ENCODE assay signal across 1 cellular context in genomic region chr20:37336369-37337207, GRCh38.
TF ChIP-seq lines count a peak whose summit lies in the region.

No MANE protein-coding gene starts in this region.

TF ChIP-seq in HepG2, 621 proteins besides CTCF, POLR2A, EP300 and RAD21 (continued from another document and continues in another):
- TF ChIP-seq, protein P1, sequence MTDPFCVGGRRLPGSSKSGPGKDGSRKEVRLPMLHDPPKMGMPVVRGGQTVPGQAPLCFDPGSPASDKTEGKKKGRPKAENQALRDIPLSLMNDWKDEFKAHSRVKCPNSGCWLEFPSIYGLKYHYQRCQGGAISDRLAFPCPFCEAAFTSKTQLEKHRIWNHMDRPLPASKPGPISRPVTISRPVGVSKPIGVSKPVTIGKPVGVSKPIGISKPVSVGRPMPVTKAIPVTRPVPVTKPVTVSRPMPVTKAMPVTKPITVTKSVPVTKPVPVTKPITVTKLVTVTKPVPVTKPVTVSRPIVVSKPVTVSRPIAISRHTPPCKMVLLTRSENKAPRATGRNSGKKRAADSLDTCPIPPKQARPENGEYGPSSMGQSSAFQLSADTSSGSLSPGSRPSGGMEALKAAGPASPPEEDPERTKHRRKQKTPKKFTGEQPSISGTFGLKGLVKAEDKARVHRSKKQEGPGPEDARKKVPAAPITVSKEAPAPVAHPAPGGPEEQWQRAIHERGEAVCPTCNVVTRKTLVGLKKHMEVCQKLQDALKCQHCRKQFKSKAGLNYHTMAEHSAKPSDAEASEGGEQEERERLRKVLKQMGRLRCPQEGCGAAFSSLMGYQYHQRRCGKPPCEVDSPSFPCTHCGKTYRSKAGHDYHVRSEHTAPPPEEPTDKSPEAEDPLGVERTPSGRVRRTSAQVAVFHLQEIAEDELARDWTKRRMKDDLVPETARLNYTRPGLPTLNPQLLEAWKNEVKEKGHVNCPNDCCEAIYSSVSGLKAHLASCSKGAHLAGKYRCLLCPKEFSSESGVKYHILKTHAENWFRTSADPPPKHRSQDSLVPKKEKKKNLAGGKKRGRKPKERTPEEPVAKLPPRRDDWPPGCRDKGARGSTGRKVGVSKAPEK (CRISPR knock-in tag; IDR thresholded peaks at IDR 0.05; ENCODE audit: borderline replicate concordance): no peak
- no peak for TF ChIP-seq ZNF160 (CRISPR knock-in tag; IDR thresholded peaks at IDR 0.05)
- TF ChIP-seq KLF11 (CRISPR knock-in tag; IDR thresholded peaks at IDR 0.05): no peak
- peak; percentile 5; the same call in 1 of the 2 replicates for TF ChIP-seq ZNF550 (CRISPR knock-in tag; IDR thresholded peaks at IDR 0.05; ENCODE audit: borderline replicate concordance)
- TF ChIP-seq, protein P2, sequence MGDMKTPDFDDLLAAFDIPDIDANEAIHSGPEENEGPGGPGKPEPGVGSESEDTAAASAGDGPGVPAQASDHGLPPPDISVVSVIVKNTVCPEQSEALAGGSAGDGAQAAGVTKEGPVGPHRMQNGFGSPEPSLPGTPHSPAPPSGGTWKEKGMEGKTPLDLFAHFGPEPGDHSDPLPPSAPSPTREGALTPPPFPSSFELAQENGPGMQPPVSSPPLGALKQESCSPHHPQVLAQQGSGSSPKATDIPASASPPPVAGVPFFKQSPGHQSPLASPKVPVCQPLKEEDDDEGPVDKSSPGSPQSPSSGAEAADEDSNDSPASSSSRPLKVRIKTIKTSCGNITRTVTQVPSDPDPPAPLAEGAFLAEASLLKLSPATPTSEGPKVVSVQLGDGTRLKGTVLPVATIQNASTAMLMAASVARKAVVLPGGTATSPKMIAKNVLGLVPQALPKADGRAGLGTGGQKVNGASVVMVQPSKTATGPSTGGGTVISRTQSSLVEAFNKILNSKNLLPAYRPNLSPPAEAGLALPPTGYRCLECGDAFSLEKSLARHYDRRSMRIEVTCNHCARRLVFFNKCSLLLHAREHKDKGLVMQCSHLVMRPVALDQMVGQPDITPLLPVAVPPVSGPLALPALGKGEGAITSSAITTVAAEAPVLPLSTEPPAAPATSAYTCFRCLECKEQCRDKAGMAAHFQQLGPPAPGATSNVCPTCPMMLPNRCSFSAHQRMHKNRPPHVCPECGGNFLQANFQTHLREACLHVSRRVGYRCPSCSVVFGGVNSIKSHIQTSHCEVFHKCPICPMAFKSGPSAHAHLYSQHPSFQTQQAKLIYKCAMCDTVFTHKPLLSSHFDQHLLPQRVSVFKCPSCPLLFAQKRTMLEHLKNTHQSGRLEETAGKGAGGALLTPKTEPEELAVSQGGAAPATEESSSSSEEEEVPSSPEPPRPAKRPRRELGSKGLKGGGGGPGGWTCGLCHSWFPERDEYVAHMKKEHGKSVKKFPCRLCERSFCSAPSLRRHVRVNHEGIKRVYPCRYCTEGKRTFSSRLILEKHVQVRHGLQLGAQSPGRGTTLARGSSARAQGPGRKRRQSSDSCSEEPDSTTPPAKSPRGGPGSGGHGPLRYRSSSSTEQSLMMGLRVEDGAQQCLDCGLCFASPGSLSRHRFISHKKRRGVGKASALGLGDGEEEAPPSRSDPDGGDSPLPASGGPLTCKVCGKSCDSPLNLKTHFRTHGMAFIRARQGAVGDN (CRISPR knock-in tag; IDR thresholded peaks at IDR 0.05): peak; percentile 71
- TF ChIP-seq ZNF367 (CRISPR knock-in tag; IDR thresholded peaks at IDR 0.05; ENCODE audit: borderline replicate concordance): no peak
- TF ChIP-seq, protein P3, sequence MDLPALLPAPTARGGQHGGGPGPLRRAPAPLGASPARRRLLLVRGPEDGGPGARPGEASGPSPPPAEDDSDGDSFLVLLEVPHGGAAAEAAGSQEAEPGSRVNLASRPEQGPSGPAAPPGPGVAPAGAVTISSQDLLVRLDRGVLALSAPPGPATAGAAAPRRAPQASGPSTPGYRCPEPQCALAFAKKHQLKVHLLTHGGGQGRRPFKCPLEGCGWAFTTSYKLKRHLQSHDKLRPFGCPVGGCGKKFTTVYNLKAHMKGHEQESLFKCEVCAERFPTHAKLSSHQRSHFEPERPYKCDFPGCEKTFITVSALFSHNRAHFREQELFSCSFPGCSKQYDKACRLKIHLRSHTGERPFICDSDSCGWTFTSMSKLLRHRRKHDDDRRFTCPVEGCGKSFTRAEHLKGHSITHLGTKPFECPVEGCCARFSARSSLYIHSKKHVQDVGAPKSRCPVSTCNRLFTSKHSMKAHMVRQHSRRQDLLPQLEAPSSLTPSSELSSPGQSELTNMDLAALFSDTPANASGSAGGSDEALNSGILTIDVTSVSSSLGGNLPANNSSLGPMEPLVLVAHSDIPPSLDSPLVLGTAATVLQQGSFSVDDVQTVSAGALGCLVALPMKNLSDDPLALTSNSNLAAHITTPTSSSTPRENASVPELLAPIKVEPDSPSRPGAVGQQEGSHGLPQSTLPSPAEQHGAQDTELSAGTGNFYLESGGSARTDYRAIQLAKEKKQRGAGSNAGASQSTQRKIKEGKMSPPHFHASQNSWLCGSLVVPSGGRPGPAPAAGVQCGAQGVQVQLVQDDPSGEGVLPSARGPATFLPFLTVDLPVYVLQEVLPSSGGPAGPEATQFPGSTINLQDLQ (CRISPR knock-in tag; IDR thresholded peaks at IDR 0.05): no peak
- TF ChIP-seq, protein P4, sequence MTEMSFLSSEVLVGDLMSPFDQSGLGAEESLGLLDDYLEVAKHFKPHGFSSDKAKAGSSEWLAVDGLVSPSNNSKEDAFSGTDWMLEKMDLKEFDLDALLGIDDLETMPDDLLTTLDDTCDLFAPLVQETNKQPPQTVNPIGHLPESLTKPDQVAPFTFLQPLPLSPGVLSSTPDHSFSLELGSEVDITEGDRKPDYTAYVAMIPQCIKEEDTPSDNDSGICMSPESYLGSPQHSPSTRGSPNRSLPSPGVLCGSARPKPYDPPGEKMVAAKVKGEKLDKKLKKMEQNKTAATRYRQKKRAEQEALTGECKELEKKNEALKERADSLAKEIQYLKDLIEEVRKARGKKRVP (CRISPR knock-in tag; IDR thresholded peaks at IDR 0.05): peak in 1 of 2 experiments; percentile 30; a peak in 1 of 4 replicates
- TF ChIP-seq ZNF562 (CRISPR knock-in tag; IDR thresholded peaks at IDR 0.05; ENCODE audit: borderline replicate concordance): no peak
- TF ChIP-seq ZNF383 (CRISPR knock-in tag; IDR thresholded peaks at IDR 0.05; ENCODE audit: borderline replicate concordance): no peak; the same call in 1 of the 2 replicates
- TF ChIP-seq, protein P5, sequence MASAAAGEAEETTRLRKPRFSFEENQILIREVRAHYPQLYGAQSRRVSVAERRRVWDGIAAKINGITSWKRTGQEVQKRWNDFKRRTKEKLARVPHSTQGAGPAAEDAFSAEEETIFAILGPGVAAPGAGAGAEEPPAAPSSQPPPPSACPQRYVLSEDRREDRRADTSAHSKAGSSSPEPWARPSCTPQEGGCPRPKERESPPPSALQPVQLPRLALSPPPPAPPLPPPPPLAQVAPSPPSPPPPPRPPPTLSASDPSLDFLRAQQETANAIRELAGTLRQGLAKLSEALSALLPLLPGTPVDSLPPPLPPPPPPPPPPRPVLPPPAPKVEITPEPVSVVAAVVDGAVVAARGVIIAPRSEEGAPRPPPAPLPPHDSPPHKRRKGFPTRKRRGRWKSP (CRISPR knock-in tag; IDR thresholded peaks at IDR 0.05): 0 out of 2 replicates have a peak, but pooled peaks have one; percentile 7
- TF ChIP-seq FOXO1 (CRISPR knock-in tag; IDR thresholded peaks at IDR 0.05): no peak
- TF ChIP-seq, protein P6, sequence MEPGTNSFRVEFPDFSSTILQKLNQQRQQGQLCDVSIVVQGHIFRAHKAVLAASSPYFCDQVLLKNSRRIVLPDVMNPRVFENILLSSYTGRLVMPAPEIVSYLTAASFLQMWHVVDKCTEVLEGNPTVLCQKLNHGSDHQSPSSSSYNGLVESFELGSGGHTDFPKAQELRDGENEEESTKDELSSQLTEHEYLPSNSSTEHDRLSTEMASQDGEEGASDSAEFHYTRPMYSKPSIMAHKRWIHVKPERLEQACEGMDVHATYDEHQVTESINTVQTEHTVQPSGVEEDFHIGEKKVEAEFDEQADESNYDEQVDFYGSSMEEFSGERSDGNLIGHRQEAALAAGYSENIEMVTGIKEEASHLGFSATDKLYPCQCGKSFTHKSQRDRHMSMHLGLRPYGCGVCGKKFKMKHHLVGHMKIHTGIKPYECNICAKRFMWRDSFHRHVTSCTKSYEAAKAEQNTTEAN (CRISPR knock-in tag; conservative IDR thresholded peaks at IDR 0.05): peak; percentile 50; the same call in 1 of the 2 replicates
- TF ChIP-seq ZNF121 (CRISPR knock-in tag; IDR thresholded peaks at IDR 0.05): peak; percentile 99
- TF ChIP-seq ZNF230 (CRISPR knock-in tag; IDR thresholded peaks at IDR 0.05): 0 out of 2 replicates have a peak, but pooled peaks have one; percentile 42
- peak; percentile 4 for TF ChIP-seq SKI (IDR thresholded peaks at IDR 0.05; ENCODE audit: partially characterized antibody)
- TF ChIP-seq KDM5B (CRISPR knock-in tag; IDR thresholded peaks at IDR 0.05; ENCODE audit: borderline replicate concordance): no peak
- TF ChIP-seq EEA1 (CRISPR knock-in tag; IDR thresholded peaks at IDR 0.05; ENCODE audit: borderline replicate concordance): no peak
- no peak for TF ChIP-seq ZNF607 (CRISPR knock-in tag; IDR thresholded peaks at IDR 0.05; ENCODE audit: borderline replicate concordance)
- TF ChIP-seq MLXIP (CRISPR knock-in tag; IDR thresholded peaks at IDR 0.05; ENCODE audit: borderline replicate concordance): no peak
- 0 out of 2 replicates have a peak, but pooled peaks have one; percentile 50 for TF ChIP-seq JUN (CRISPR knock-in tag; IDR thresholded peaks at IDR 0.05)
- peak; percentile 71; the same call in 1 of the 2 replicates for TF ChIP-seq ETV5 (CRISPR knock-in tag; IDR thresholded peaks at IDR 0.05; ENCODE audit: borderline replicate concordance)
- TF ChIP-seq, protein P7, sequence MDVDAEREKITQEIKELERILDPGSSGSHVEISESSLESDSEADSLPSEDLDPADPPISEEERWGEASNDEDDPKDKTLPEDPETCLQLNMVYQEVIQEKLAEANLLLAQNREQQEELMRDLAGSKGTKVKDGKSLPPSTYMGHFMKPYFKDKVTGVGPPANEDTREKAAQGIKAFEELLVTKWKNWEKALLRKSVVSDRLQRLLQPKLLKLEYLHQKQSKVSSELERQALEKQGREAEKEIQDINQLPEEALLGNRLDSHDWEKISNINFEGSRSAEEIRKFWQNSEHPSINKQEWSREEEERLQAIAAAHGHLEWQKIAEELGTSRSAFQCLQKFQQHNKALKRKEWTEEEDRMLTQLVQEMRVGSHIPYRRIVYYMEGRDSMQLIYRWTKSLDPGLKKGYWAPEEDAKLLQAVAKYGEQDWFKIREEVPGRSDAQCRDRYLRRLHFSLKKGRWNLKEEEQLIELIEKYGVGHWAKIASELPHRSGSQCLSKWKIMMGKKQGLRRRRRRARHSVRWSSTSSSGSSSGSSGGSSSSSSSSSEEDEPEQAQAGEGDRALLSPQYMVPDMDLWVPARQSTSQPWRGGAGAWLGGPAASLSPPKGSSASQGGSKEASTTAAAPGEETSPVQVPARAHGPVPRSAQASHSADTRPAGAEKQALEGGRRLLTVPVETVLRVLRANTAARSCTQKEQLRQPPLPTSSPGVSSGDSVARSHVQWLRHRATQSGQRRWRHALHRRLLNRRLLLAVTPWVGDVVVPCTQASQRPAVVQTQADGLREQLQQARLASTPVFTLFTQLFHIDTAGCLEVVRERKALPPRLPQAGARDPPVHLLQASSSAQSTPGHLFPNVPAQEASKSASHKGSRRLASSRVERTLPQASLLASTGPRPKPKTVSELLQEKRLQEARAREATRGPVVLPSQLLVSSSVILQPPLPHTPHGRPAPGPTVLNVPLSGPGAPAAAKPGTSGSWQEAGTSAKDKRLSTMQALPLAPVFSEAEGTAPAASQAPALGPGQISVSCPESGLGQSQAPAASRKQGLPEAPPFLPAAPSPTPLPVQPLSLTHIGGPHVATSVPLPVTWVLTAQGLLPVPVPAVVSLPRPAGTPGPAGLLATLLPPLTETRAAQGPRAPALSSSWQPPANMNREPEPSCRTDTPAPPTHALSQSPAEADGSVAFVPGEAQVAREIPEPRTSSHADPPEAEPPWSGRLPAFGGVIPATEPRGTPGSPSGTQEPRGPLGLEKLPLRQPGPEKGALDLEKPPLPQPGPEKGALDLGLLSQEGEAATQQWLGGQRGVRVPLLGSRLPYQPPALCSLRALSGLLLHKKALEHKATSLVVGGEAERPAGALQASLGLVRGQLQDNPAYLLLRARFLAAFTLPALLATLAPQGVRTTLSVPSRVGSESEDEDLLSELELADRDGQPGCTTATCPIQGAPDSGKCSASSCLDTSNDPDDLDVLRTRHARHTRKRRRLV (CRISPR knock-in tag; IDR thresholded peaks at IDR 0.05): no peak
- TF ChIP-seq ZNF234 (CRISPR knock-in tag; conservative IDR thresholded peaks at IDR 0.05): no peak
- TF ChIP-seq ZMYM3 (CRISPR knock-in tag; IDR thresholded peaks at IDR 0.05): peak; percentile 42; the same call in 1 of the 2 replicates
- TF ChIP-seq ZNF329 (CRISPR knock-in tag; IDR thresholded peaks at IDR 0.05; ENCODE audit: low read depth): no peak
- peak; percentile 77; the same call in 1 of the 2 replicates for TF ChIP-seq ETV6 (CRISPR knock-in tag; conservative IDR thresholded peaks at IDR 0.05)
- TF ChIP-seq NBN (conservative IDR thresholded peaks at IDR 0.05): no peak
- no peak for TF ChIP-seq NCOA1 (CRISPR knock-in tag; IDR thresholded peaks at IDR 0.05)
- no peak for TF ChIP-seq ARID2 (CRISPR knock-in tag; IDR thresholded peaks at IDR 0.05; ENCODE audit: borderline replicate concordance)
